Comparison of ENCODE assay signal across 22 cellular contexts in the genomic region with DNA sequence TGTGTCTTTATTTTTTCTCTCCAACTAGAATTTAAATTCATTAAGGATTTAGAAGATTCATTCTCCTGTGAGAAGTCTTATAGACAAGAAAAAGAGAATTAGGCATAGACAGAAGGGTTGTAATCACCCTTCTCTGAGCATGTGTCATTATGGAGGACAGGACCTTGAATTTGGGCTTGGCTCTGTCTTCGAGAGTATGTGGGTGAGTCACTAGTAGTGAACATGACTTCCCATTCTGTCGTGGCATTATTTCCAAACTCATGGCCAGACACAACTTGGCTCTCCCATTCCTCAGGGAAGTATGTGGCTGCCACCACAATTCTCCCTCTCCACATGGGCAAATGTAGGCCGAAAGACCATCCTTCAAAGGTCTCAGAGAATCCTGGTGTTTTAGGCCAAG. TPM values are rescaled to one million over a fixed set of nuclear protein-coding genes. Genes with fewer than 3 reads are reported as not detected.
DNase-seq lines count a peak whose midpoint lies in the region; ATAC-seq and TF ChIP-seq lines count a peak whose summit lies in the region.
"Had no signal": no experiment of that assay in that cellular context is flagged by ENCODE, and none has a peak within 500 bp of the region (broad histone marks: within the 10 kb centered on the region; RNA-seq: fewer than 3 reads in every experiment).

No MANE protein-coding gene starts in this region.

- H3K36me3 ChIP-seq in IMR-90 (ENCODE audit: control insufficient read depth, insufficient read depth, low read length) = no peaks in the 10 kb centered on the region
- no peaks in the 10 kb centered on the region for H3K36me3 ChIP-seq in brain microvascular endothelial cell (replicated peaks)
- H3K36me3 ChIP-seq: right atrium auricular region had no signal

- TF ChIP-seq POLR2A in IMR-90 (IDR thresholded peaks at IDR 0.05; ENCODE audit: low read depth, low read length) = no peak

- DNase-seq in AG09309 (ENCODE audit: low read depth) (peak; percentile 16), IMR-90 (peak; percentile 64), brain microvascular endothelial cell (peak; percentile 15), kidney tubule cell (ENCODE audit: low spot score) (peak; percentile 57), hippocampal formation (lab: John Stamatoyannopoulos, UW) (no peak), NCI-H526 (lab: John Stamatoyannopoulos, UW) (no peak), NCI-H774 (lab: John Stamatoyannopoulos, UW) (no peak)
- DNase-seq: ACHN; activated naive CD4-positive, alpha-beta T cell; central memory CD4-positive, alpha-beta T cell; H7; heart right ventricle; Kasumi-1; left colon; naive B cell; NCI-H1694 treated with DMSO at 0.1 percent for 48 hours; NCI-H69; Right ventricle myocardium superior; stimulated activated CD4-positive, alpha-beta T cell treated with anti-CD3 and anti-CD28 coated beads, Interleukin-2, amount 100 ng/mL, for 48 hours had no signal

- H2BK20ac ChIP-seq in IMR-90 (ENCODE audit: low read depth, low read length) = no peak overlapping the region

- ATAC-seq in IMR-90 (ENCODE audit: low read depth) = peak; percentile 44
- ATAC-seq in GM21576 (IDR thresholded peaks at IDR 0.05; ENCODE audit: unreplicated experiment) = no peak
- ATAC-seq: activated CD4-positive, CD25-positive, alpha-beta regulatory T cell treated with anti-CD3 and anti-CD28 coated beads, Interleukin-2, amount 50 U/mL, for 24 hours; left colon had no signal

- H3K23ac ChIP-seq in IMR-90 (ENCODE audit: low read depth, low read length) = no peak overlapping the region

- H3K79me1 ChIP-seq in IMR-90 (ENCODE audit: low read depth in 1 of 2, low read length in 2 of 2) = no peaks in the 10 kb centered on the region

- no peak overlapping the region for H3K4ac ChIP-seq in IMR-90 (ENCODE audit: low read depth, low read length)

- no CpG with 5 or more reads among the region's 3 CpGs for WGBS in IMR-90 (ENCODE audit: extremely low coverage in 2 of 2, insufficient read length in 1 of 2), 2 experiments

- no peak overlapping the region for H2BK120ac ChIP-seq in IMR-90 (ENCODE audit: low read depth, low read length)

- no peak overlapping the region for H3K56ac ChIP-seq in IMR-90 (ENCODE audit: extremely low read depth, insufficient read depth, low read length)

- no peaks in the 10 kb centered on the region for H4K20me1 ChIP-seq in IMR-90 (ENCODE audit: insufficient read depth, low read length)

- H3K27ac ChIP-seq in IMR-90 (ENCODE audit: insufficient read depth, low read length) = no peak overlapping the region
- H3K27ac ChIP-seq in brain microvascular endothelial cell = no peak overlapping the region
- H3K27ac ChIP-seq: heart right ventricle, right atrium auricular region had no signal

- no peak overlapping the region for H2AFZ ChIP-seq in IMR-90 (replicated peaks; ENCODE audit: low read length, poor library complexity)

- no peak overlapping the region for H3K4me2 ChIP-seq in IMR-90 (ENCODE audit: low read depth, low read length)

- H4K8ac ChIP-seq in IMR-90 (ENCODE audit: low read depth in 2 of 2, low read length in 2 of 2) = no peak overlapping the region

- H2BK5ac ChIP-seq in IMR-90 (ENCODE audit: low read depth, low read length, poor library complexity, severe bottlenecking) = no peak overlapping the region

- in situ Hi-C loops in IMR-90 (cut with MboI; ENCODE audit: low sequenced_read_pairs) = no loop called here
- in situ Hi-C loops in brain microvascular endothelial cell (cut with HindIII; ENCODE audit: low pct_ligation_motif_present, low sequenced_read_pairs) = no loop called here

- H2BK15ac ChIP-seq in IMR-90 (ENCODE audit: low read depth, low read length) = no peak overlapping the region

- no peak for TF ChIP-seq CTCF in AG09309 (IDR thresholded peaks at IDR 0.05; ENCODE audit: control insufficient read depth, insufficient read depth, low read depth, low read length, missing control alignments)
- TF ChIP-seq CTCF in IMR-90 (conservative IDR thresholded peaks at IDR 0.05; ENCODE audit: low read depth, low read length) = no peak
- no peak for TF ChIP-seq CTCF in brain microvascular endothelial cell (IDR thresholded peaks at IDR 0.05; ENCODE audit: low read depth, low read length, missing control alignments)

- BruUV-seq in IMR-90 (replicated peaks; lab: Mats Ljungman, UMichigan) = no TSS peak

- CTCF ChIA-PET in IMR-90 (lab: Yijun Ruan, JAX) = interaction anchor here (0.8 kb wide), 1 partner anchor 51 kb away, joined by 3 read pairs; no protein-coding TSS in a partner anchor

- no peak overlapping the region for H3K14ac ChIP-seq in IMR-90 (replicated peaks; ENCODE audit: low read depth, low read length)

- H3K4me3 ChIP-seq in AG09309 (ENCODE audit: control insufficient read depth, low read depth, low read length) = no peak overlapping the region
- H3K4me3 ChIP-seq in IMR-90 (ENCODE audit: insufficient read depth, low read depth, low read length) = no peak overlapping the region
- H3K4me3 ChIP-seq in brain microvascular endothelial cell (ENCODE audit: low read depth, low read length) = no peak overlapping the region
- H3K4me3 ChIP-seq: heart right ventricle, right atrium auricular region had no signal

- H4K5ac ChIP-seq in IMR-90 (ENCODE audit: low read depth, low read length) = no peak overlapping the region

- H3K18ac ChIP-seq in IMR-90 (ENCODE audit: low read depth, low read length) = no peak overlapping the region

- H3K9me1 ChIP-seq in IMR-90 (ENCODE audit: insufficient read depth, low read length) = no peaks in the 10 kb centered on the region

- intact Hi-C loops in IMR-90 (cut with micrococcal nuclease) = no loop called here

- TF ChIP-seq RAD21 in IMR-90 (IDR thresholded peaks at IDR 0.05; ENCODE audit: low read length) = no peak

- H3K9me3 ChIP-seq in IMR-90 (ENCODE audit: control insufficient read depth, insufficient read depth, low read length) = no peaks in the 10 kb centered on the region
- H3K9me3 ChIP-seq: heart right ventricle, right atrium auricular region had no signal

- H3K9ac ChIP-seq in IMR-90 (ENCODE audit: low read depth, low read length) = no peak overlapping the region

- no peak overlapping the region for H2AK5ac ChIP-seq in IMR-90 (ENCODE audit: low read depth, low read length)

- H3K27me3 ChIP-seq in IMR-90 (ENCODE audit: control insufficient read depth, insufficient read depth, low read length) (peaks cover 2% of the 10 kb centered on the region; the same call in 1 of the 2 replicates), brain microvascular endothelial cell (replicated peaks) (no peaks in the 10 kb centered on the region)
- H3K27me3 ChIP-seq: right atrium auricular region had no signal

- POLR2A ChIA-PET in IMR-90 (lab: Charles Lee; ENCODE audit: unreplicated experiment) = no interaction called here

- no peak overlapping the region for H4K91ac ChIP-seq in IMR-90 (ENCODE audit: insufficient read depth, low read depth, low read length)

- peak overlapping the region; percentile 34 for H2AK9ac ChIP-seq in IMR-90 (replicated peaks; ENCODE audit: low read depth, low read length, poor library complexity)

- dilution Hi-C loops in IMR-90 (cut with HindIII; ENCODE audit: low sequenced_read_pairs, unreplicated experiment) = no loop called here

- H3K4me1 ChIP-seq in IMR-90 (ENCODE audit: control insufficient read depth, insufficient read depth, low read length) = no peaks in the 10 kb centered on the region
- H3K4me1 ChIP-seq: right atrium auricular region had no signal

TF ChIP-seq in IMR-90, 13 proteins besides CTCF, POLR2A, EP300 and RAD21:
- TF ChIP-seq MAFK (IDR thresholded peaks at IDR 0.05; ENCODE audit: low read depth, low read length) (no peak), FOS (IDR thresholded peaks at IDR 0.05; ENCODE audit: low read depth, low read length) (0 out of 2 replicates have a peak, but pooled peaks have one; percentile 7), SMC3 (IDR thresholded peaks at IDR 0.05; ENCODE audit: low read depth, low read length) (no peak), BHLHE40 (IDR thresholded peaks at IDR 0.05; ENCODE audit: low read depth, low read length) (no peak), NFE2L2 (IDR thresholded peaks at IDR 0.05; ENCODE audit: low read depth, low read length) (no peak), CHD1 (IDR thresholded peaks at IDR 0.05; ENCODE audit: low read depth, low read length) (no peak), MAZ (IDR thresholded peaks at IDR 0.05; ENCODE audit: borderline replicate concordance, low read depth, low read length) (no peak), CEBPB (IDR thresholded peaks at IDR 0.05; ENCODE audit: low read depth, low read length) (peak; percentile 17; the same call in 1 of the 2 replicates), RFX5 (IDR thresholded peaks at IDR 0.05; ENCODE audit: low read depth, low read length) (no peak), MXI1 (IDR thresholded peaks at IDR 0.05; ENCODE audit: borderline replicate concordance, low read depth, low read length) (no peak)
- TF ChIP-seq, protein P1, sequence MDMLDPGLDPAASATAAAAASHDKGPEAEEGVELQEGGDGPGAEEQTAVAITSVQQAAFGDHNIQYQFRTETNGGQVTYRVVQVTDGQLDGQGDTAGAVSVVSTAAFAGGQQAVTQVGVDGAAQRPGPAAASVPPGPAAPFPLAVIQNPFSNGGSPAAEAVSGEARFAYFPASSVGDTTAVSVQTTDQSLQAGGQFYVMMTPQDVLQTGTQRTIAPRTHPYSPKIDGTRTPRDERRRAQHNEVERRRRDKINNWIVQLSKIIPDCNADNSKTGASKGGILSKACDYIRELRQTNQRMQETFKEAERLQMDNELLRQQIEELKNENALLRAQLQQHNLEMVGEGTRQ (IDR thresholded peaks at IDR 0.05; ENCODE audit: low read depth, low read length) = no peak
- TF ChIP-seq, protein P2, sequence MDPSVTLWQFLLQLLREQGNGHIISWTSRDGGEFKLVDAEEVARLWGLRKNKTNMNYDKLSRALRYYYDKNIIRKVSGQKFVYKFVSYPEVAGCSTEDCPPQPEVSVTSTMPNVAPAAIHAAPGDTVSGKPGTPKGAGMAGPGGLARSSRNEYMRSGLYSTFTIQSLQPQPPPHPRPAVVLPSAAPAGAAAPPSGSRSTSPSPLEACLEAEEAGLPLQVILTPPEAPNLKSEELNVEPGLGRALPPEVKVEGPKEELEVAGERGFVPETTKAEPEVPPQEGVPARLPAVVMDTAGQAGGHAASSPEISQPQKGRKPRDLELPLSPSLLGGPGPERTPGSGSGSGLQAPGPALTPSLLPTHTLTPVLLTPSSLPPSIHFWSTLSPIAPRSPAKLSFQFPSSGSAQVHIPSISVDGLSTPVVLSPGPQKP (IDR thresholded peaks at IDR 0.05; ENCODE audit: borderline replicate concordance, low read depth, low read length) = no peak
TF ChIP-seq in IMR-90: peak in this region for 2.

RNA-seq across cellular contexts. Expression of a gene that starts 14.3 kb away (rescaled TPM):
- not detected in 2 replicates for total RNA-seq in IMR-90 (2012; rRNA removed)
- polyA plus RNA-seq in IMR-90 (2012; rRNA removed) = not detected in 2 replicates
- polyA plus RNA-seq in IMR-90 (2012; cell fraction: cytosol; rRNA removed) = not detected in 2 replicates
- polyA plus RNA-seq in IMR-90 (2012; cell fraction: nucleus; rRNA removed; ENCODE audit: low replicate concordance) = 0.06 and 0.09 TPM in 2 replicates
- total RNA-seq: H7, heart right ventricle, right atrium auricular region, Right ventricle myocardium superior had no signal

RNA-seq across cellular contexts. Expression of a gene that starts 58.9 kb away (rescaled TPM):
- 14.4 and 14.7 TPM in 2 replicates for total RNA-seq in IMR-90 (2012; rRNA removed)
- 10.0 and 10.7 TPM in 2 replicates for polyA plus RNA-seq in IMR-90 (2012; rRNA removed)
- 5.8 and 7.7 TPM in 2 replicates for polyA plus RNA-seq in IMR-90 (2012; cell fraction: cytosol; rRNA removed)
- polyA plus RNA-seq in IMR-90 (2012; cell fraction: nucleus; rRNA removed; ENCODE audit: low replicate concordance) = 17.1 and 26.5 TPM in 2 replicates

Comparison
In these comparisons a context has a peak if more than half of its experiments do, and no peak if none do; other contexts are left out.
1. DNase-seq: peak in AG09309 (single experiment), IMR-90 (single experiment), brain microvascular endothelial cell (single experiment) and kidney tubule cell (single experiment); none in hippocampal formation (0 of 2), NCI-H526 (0 of 2) and NCI-H774 (single experiment).